ENCODE assay signal across 15 cellular contexts in the genomic region with DNA sequence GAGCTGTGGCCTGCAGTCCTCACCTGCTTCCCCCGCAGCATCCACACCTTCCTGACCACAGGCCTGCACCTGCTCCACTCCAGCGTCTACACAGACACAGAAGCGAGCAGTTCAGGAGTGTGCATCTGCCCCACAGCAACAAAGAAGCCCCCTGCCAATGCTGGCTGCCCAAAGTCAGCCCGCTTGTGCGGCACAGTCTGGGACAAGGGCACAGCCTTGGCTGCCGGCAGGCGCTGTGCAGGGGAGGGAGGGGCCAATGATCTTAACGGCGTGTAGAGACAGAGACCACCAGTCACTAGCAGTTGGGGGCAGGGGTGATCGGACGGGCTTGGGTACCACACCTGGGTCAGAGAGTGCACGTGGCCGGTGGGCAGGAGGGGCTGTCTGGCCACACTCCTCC. TPM values are rescaled to one million over a fixed set of nuclear protein-coding genes. Genes with fewer than 3 reads are reported as not detected.
DNase-seq lines count a peak whose midpoint lies in the region; ATAC-seq and TF ChIP-seq lines count a peak whose summit lies in the region.
"Had no signal": no experiment of that assay in that cellular context is flagged by ENCODE, and none has a peak within 500 bp of the region (broad histone marks: within the 10 kb centered on the region; RNA-seq: fewer than 3 reads in every experiment).

No MANE protein-coding gene starts in this region.

- no peak overlapping the region for H2BK12ac ChIP-seq in neuronal stem cell (ENCODE audit: low read length)

- TF ChIP-seq POLR2A in heart left ventricle (IDR thresholded peaks at IDR 0.05), result no peak

- no peak overlapping the region for H3K4me3 ChIP-seq in heart left ventricle
- H3K4me3 ChIP-seq in neuronal stem cell (ENCODE audit: low read length in 2 of 2), result no peak overlapping the region

- no peak overlapping the region for H2AK5ac ChIP-seq in neuronal stem cell (ENCODE audit: low read depth, low read length)

- H3K9me3 ChIP-seq in heart left ventricle (no peaks in the 10 kb centered on the region), neuronal stem cell (replicated peaks in 1 of 2; ENCODE audit: control insufficient read depth in 2 of 2, insufficient read depth in 1 of 2, low read depth in 1 of 2, low read length in 2 of 2) (peaks cover 7 to 9% of the 10 kb centered on the region in 2 donors)

- 87 to 92% (median 88%) methylated on average over 10 to 13 of the region's 13 CpGs for WGBS in heart left ventricle, 4 donors
- WGBS in neuronal stem cell (ENCODE audit: extremely low coverage in 2 of 2, insufficient read length in 2 of 2, insufficient replicate concordance in 1 of 2), 2 donors, result no CpG with 5 or more reads among the region's 13 CpGs

- intact Hi-C loops in heart left ventricle (cut with DNase I), result loop anchor here in 1 of 10 donors (5.0 kb wide), 1 partner anchor 214 kb away; no protein-coding TSS in a partner anchor
- intact Hi-C loops in left cardiac atrium (cut with DNase I), result no loop called here
- intact Hi-C loops in left ventricle myocardium superior (cut with micrococcal nuclease), result no loop called here

- ATAC-seq in heart left ventricle (peak in 3 of 4 donors; percentile 4 to 14 (median 11)), left cardiac atrium (no peak), left ventricle myocardium superior (peak; percentile 16), HG02981 (IDR thresholded peaks at IDR 0.05; ENCODE audit: unreplicated experiment) (no peak)

- H3K27ac ChIP-seq in heart left ventricle (peak overlapping the region in 4 of 12 donors; percentile 29 to 56 (median 49)), neuronal stem cell (replicated peaks; ENCODE audit: low read length) (no peak overlapping the region)

- peak overlapping the region; percentile 17 for H3K23ac ChIP-seq in neuronal stem cell (ENCODE audit: low read depth, low read length, poor library complexity)

- no peak overlapping the region for H2BK15ac ChIP-seq in neuronal stem cell (ENCODE audit: low read length)

- H3K4ac ChIP-seq in neuronal stem cell (ENCODE audit: low read length), result no peak overlapping the region

- H3K14ac ChIP-seq in neuronal stem cell (ENCODE audit: low read length), result no peak overlapping the region

- H4K8ac ChIP-seq in neuronal stem cell (ENCODE audit: low read depth, low read length), result no peak overlapping the region

- H2AFZ ChIP-seq in neuronal stem cell (ENCODE audit: low read length), result no peak overlapping the region

- H3K36me3 ChIP-seq in heart left ventricle (peaks cover 0 to 99% (median 93%) of the 10 kb centered on the region in 9 donors), neuronal stem cell (replicated peaks in 1 of 2; ENCODE audit: control insufficient read depth in 2 of 2, insufficient read depth in 2 of 2, low read length in 2 of 2) (peaks cover 84 to 100% of the 10 kb centered on the region in 2 donors)

- no peak overlapping the region for H2BK120ac ChIP-seq in neuronal stem cell (ENCODE audit: low read depth, low read length)

- H3K4me2 ChIP-seq in neuronal stem cell (ENCODE audit: insufficient read depth, low read length, poor library complexity, severe bottlenecking), result no peak overlapping the region

- H3K4me1 ChIP-seq in heart left ventricle (peaks cover 0 to 19% (median 6%) of the 10 kb centered on the region in 12 donors), neuronal stem cell (ENCODE audit: control insufficient read depth in 2 of 2, insufficient read depth in 1 of 2, low read depth in 1 of 2, low read length in 2 of 2) (peaks cover 0 to 1% of the 10 kb centered on the region in 2 donors)

- no peak overlapping the region for H2BK5ac ChIP-seq in neuronal stem cell (ENCODE audit: low read length)

- H3K9ac ChIP-seq in neuronal stem cell (ENCODE audit: low read depth, low read length, poor library complexity), result peak overlapping the region; percentile 24

- peaks cover 13% of the 10 kb centered on the region for H3K79me1 ChIP-seq in neuronal stem cell (ENCODE audit: low read depth, low read length)

- DNase-seq in heart left ventricle, result peak in 1 of 5 donors; percentile 21
- no peak for DNase-seq in left cardiac atrium
- no peak for DNase-seq in left ventricle myocardium superior
- no peak for DNase-seq in neuronal stem cell (ENCODE audit: low spot score)
- no peak for DNase-seq in NCI-H2196 (lab: John Stamatoyannopoulos, UW; ENCODE audit: unreplicated experiment)
- no peak for DNase-seq in stimulated activated CD8-positive, alpha-beta memory T cell treated with anti-CD3 and anti-CD28 coated beads, Interleukin-4, amount 100 ng/mL, for 48 hours
- DNase-seq: COR-L47, Kasumi-1, NCI-H1436, NCI-H2081 treated with DMSO at 0.1 percent for 48 hours, NCI-H2227 treated with DMSO at 0.1 percent for 48 hours, NCI-H526 treated with DMSO at 0.1 percent for 48 hours, RPMI8226, SHP77 treated with DMSO at 0.1 percent for 48 hours had no signal

- H3K18ac ChIP-seq in neuronal stem cell (ENCODE audit: low read length), result no peak overlapping the region

- no peak for TF ChIP-seq CTCF in heart left ventricle (IDR thresholded peaks at IDR 0.05)

- H4K91ac ChIP-seq in neuronal stem cell (ENCODE audit: low read depth, low read length, poor library complexity), result no peak overlapping the region

- H3K27me3 ChIP-seq in heart left ventricle (no peaks in the 10 kb centered on the region), neuronal stem cell (ENCODE audit: control insufficient read depth in 3 of 3, insufficient read depth in 3 of 3, low read depth in 1 of 3, low read length in 3 of 3) (no peaks in the 10 kb centered on the region)

RNA-seq across cellular contexts. Expression of a gene that starts 6.5 kb away (rescaled TPM):
- 10 to 100 TPM; 17.9 to 32.1 (median 23.9) TPM for total RNA-seq in heart left ventricle
- polyA plus RNA-seq in heart left ventricle, result 10 to 100 TPM; 17.5 to 19.5 TPM
- 10 to 100 TPM; 26.8 to 39.3 TPM for total RNA-seq in left cardiac atrium
- 26.1 TPM for total RNA-seq in left ventricle myocardium superior
- polyA plus RNA-seq in neuronal stem cell (2013, experiment 1 of 2), result 31.5 TPM
- polyA plus RNA-seq in neuronal stem cell (2013, experiment 2 of 2), result 31.0 TPM

RNA-seq across cellular contexts. Expression of a gene that starts 6.6 kb away (rescaled TPM):
- 1 to 10 TPM in 2 of 9 donors, under 1 TPM in 7; 0.31 to 4.2 (median 0.49) TPM for total RNA-seq in heart left ventricle
- 1 to 10 TPM in 1 of 2 donors, under 1 TPM in 1; 0.19 to 1.8 TPM for polyA plus RNA-seq in heart left ventricle
- total RNA-seq in left cardiac atrium, result 1 to 10 TPM in 1 of 2 donors, under 1 TPM in 1; 0.88 to 1.1 TPM
- 0.32 TPM for total RNA-seq in left ventricle myocardium superior
- 24.6 TPM for polyA plus RNA-seq in neuronal stem cell (2013, experiment 1 of 2)
- 25.7 TPM for polyA plus RNA-seq in neuronal stem cell (2013, experiment 2 of 2)

RNA-seq across cellular contexts. Expression of a gene that starts 35.3 kb away (rescaled TPM):
- total RNA-seq in heart left ventricle, result 10 to 100 TPM in 6 of 9 donors, 1 to 10 TPM in 3; 6.6 to 25.0 (median 10.8) TPM
- 10 to 100 TPM in 1 of 2 donors, 1 to 10 TPM in 1; 6.3 to 12.5 TPM for polyA plus RNA-seq in heart left ventricle
- total RNA-seq in left cardiac atrium, result 10 to 100 TPM; 31.1 to 36.7 TPM
- total RNA-seq in left ventricle myocardium superior, result 40.1 TPM
- 6.4 TPM for polyA plus RNA-seq in neuronal stem cell (2013, experiment 1 of 2)
- polyA plus RNA-seq in neuronal stem cell (2013, experiment 2 of 2), result 6.7 TPM

Comparison
In these comparisons a context has a peak if more than half of its experiments do, and no peak if none do; other contexts are left out.
1. ATAC-seq: peak in heart left ventricle (3 of 4) and left ventricle myocardium superior (single experiment); none in left cardiac atrium (0 of 2) and HG02981 (single experiment).